ENCODE assay signal across 15 cellular contexts in genomic region chr2:57207191-57207590, GRCh38.
DNase-seq lines count a peak whose midpoint lies in the region; ATAC-seq and TF ChIP-seq lines count a peak whose summit lies in the region.
"Had no signal": no experiment of that assay in that cellular context is flagged by ENCODE, and none has a peak within 500 bp of the region (broad histone marks: within the 10 kb centered on the region; RNA-seq: fewer than 3 reads in every experiment).

No MANE protein-coding gene starts in this region.

- POLR2A ChIA-PET in MCF 10A (lab: Yijun Ruan, JAX): no interaction called here

- no TSS peak for BruUV-seq in MCF 10A (replicated peaks; lab: Mats Ljungman, UMichigan)

- no peaks in the 10 kb centered on the region for H3K36me3 Mint-ChIP-seq in MCF 10A (ENCODE audit: insufficient read depth, unreplicated experiment)
- H3K36me3 Mint-ChIP-seq: CD8-positive, alpha-beta memory T cell had no signal

- no peak overlapping the region for H3K4me3 ChIP-seq in breast epithelium
- H3K4me3 ChIP-seq: BLaER1, GM23338 had no signal

- CTCF ChIA-PET in MCF 10A (lab: Yijun Ruan, JAX): interaction anchor here (0.6 kb wide), 1 partner anchor 291 kb away, joined by 3 read pairs; no protein-coding TSS in a partner anchor

- no peak overlapping the region for H3K27ac ChIP-seq in breast epithelium
- H3K27ac ChIP-seq: 22Rv1, BLaER1 had no signal

- ATAC-seq in left lobe of liver (peak; percentile 17), left colon (no peak)
- ATAC-seq: GM23338 had no signal

- no peaks in the 10 kb centered on the region for H3K36me3 ChIP-seq in breast epithelium
- H3K36me3 ChIP-seq: BLaER1 had no signal

- peaks cover 9% of the 10 kb centered on the region for H3K9me3 Mint-ChIP-seq in MCF 10A (ENCODE audit: unreplicated experiment)
- H3K9me3 Mint-ChIP-seq: GM23338 had no signal

- TF ChIP-seq CTCF in MCF 10A (IDR thresholded peaks at IDR 0.05; ENCODE audit: unreplicated experiment): no peak
- TF ChIP-seq CTCF in breast epithelium (IDR thresholded peaks at IDR 0.05): no peak

- H3K4me1 Mint-ChIP-seq in MCF 10A (ENCODE audit: insufficient read depth, unreplicated experiment): no peaks in the 10 kb centered on the region
- H3K4me1 Mint-ChIP-seq: CD8-positive, alpha-beta memory T cell; GM23338 had no signal

- peak; percentile 5 for DNase-seq in MCF 10A (ENCODE audit: unreplicated experiment)
- DNase-seq in breast epithelium (ENCODE audit: low spot score in 2 of 2): no peak
- peak; percentile 60 for DNase-seq in fibroblast of gingiva (ENCODE audit: low read depth)
- no peak for DNase-seq in left lobe of liver (ENCODE audit: low spot score)
- DNase-seq in left colon: no peak
- DNase-seq in globus pallidus (ENCODE audit: low spot score): no peak
- no peak for DNase-seq in NCI-H2196 treated with DMSO at 0.1 percent for 48 hours (lab: John Stamatoyannopoulos, UW; ENCODE audit: unreplicated experiment)
- DNase-seq in NCI-H524 treated with DMSO at 0.1 percent for 48 hours (lab: John Stamatoyannopoulos, UW): no peak
- DNase-seq: AML-193; Caco-2; CD8-positive, alpha-beta memory T cell; H7 had no signal

- H3K4me1 ChIP-seq in breast epithelium: no peaks in the 10 kb centered on the region
- H3K4me1 ChIP-seq: BLaER1, Caco-2 had no signal

- no peak overlapping the region for H3K27ac Mint-ChIP-seq in MCF 10A (ENCODE audit: low read depth, unreplicated experiment)
- H3K27ac Mint-ChIP-seq: CD8-positive, alpha-beta memory T cell; GM23338 had no signal

- no peaks in the 10 kb centered on the region for H3K27me3 ChIP-seq in breast epithelium
- H3K27me3 ChIP-seq: BLaER1 had no signal

- intact Hi-C loops in MCF 10A (cut with micrococcal nuclease) (loop anchor here (10.0 kb wide), 1 partner anchor 1022 kb away; the partner anchor contains the start of gene CCDC85A), breast epithelium (cut with DNase I; ENCODE audit: low total_unique reads) (no loop called here), left colon (cut with DNase I, micrococcal nuclease) (no loop called here)

- no peaks in the 10 kb centered on the region for H3K27me3 Mint-ChIP-seq in MCF 10A (ENCODE audit: insufficient read depth, unreplicated experiment)
- H3K27me3 Mint-ChIP-seq: CD8-positive, alpha-beta memory T cell had no signal

- no peak overlapping the region for H3K4me3 Mint-ChIP-seq in MCF 10A (ENCODE audit: unreplicated experiment)
- H3K4me3 Mint-ChIP-seq: CD8-positive, alpha-beta memory T cell; GM23338 had no signal

- H3K9me3 ChIP-seq in breast epithelium: no peaks in the 10 kb centered on the region
- H3K9me3 ChIP-seq: BLaER1, Caco-2 had no signal

- no peak for TF ChIP-seq POLR2A in breast epithelium (IDR thresholded peaks at IDR 0.05)

Comparison
In these comparisons a context has a peak if more than half of its experiments do, and no peak if none do; other contexts are left out.
1. DNase-seq: peak in MCF 10A (single experiment) and fibroblast of gingiva (single experiment); none in breast epithelium (0 of 2), left lobe of liver (single experiment), left colon (0 of 2), globus pallidus (single experiment), NCI-H2196 treated with DMSO at 0.1 percent for 48 hours (single experiment) and NCI-H524 treated with DMSO at 0.1 percent for 48 hours (single experiment).